ENCODE assay signal across 22 cellular contexts in genomic region chr3:114587973-114588372, GRCh38.
"Had no signal": no experiment of that assay in that cellular context is flagged by ENCODE, and none has a peak within 500 bp of the region (broad histone marks: within the 10 kb centered on the region; RNA-seq: fewer than 3 reads in every experiment).

No MANE protein-coding gene starts in this region.

- DNase-seq: IMR-90; Karpas-422; KG1; MG63; NCI-H1092 treated with DMSO at 0.1 percent for 48 hours; NCI-H1436; NCI-H187; NCI-H2029; NCI-H2081 treated with DMSO at 0.1 percent for 48 hours; NCI-H2171; NCI-H345; NCI-H446 treated with DMSO at 0.1 percent for 48 hours; NCI-H510A treated with DMSO at 0.1 percent for 48 hours; NCI-H69; NCI-H774; NK-92 treated with Interleukin-12 subunit alpha and Interleukin-12 subunit beta, amount 100 ng/mL, for 24 hours; PC-3; SHP77; SK-N-SH; SW 1271 had no signal

- H3K27ac ChIP-seq: RWPE1 had no signal

- H3K9me3 ChIP-seq: MG63, SK-N-SH had no signal

- H3K27me3 ChIP-seq: MG63 had no signal

- H3K9me2 ChIP-seq: SK-N-SH had no signal

- H3K36me3 ChIP-seq: MG63 had no signal

- H3K4me3 ChIP-seq: MG63 had no signal

- H3K9ac ChIP-seq: SK-N-SH had no signal

- ATAC-seq: Panc1, PC-3 had no signal

- H3K4me2 ChIP-seq: SK-N-SH had no signal
